ENCODE assay signal across 23 cellular contexts in genomic region chr4:25750874-25751273, GRCh38.
DNase-seq lines count a peak whose midpoint lies in the region; ATAC-seq, FAIRE-seq and TF ChIP-seq lines count a peak whose summit lies in the region.
"Had no signal": no experiment of that assay in that cellular context is flagged by ENCODE, and none has a peak within 500 bp of the region (broad histone marks: within the 10 kb centered on the region; RNA-seq: fewer than 3 reads in every experiment).

No MANE protein-coding gene starts in this region.

- H3K79me2 ChIP-seq in astrocyte (ENCODE audit: insufficient read depth, low read length), result no peaks in the 10 kb centered on the region

- H3K27me3 Mint-ChIP-seq in astrocyte (ENCODE audit: low read depth, unreplicated experiment), result peaks cover 4% of the 10 kb centered on the region
- H3K27me3 Mint-ChIP-seq: CD8-positive, alpha-beta memory T cell had no signal

- H2AFZ ChIP-seq in astrocyte (ENCODE audit: low read depth, low read length), result no peak overlapping the region

- peaks cover 25% of the 10 kb centered on the region for H3K36me3 Mint-ChIP-seq in astrocyte (ENCODE audit: low read depth, unreplicated experiment)
- H3K36me3 Mint-ChIP-seq in stimulated activated effector memory CD8-positive, alpha-beta T cell treated with anti-CD3 and anti-CD28 coated beads, Interleukin-12 subunit alpha, Interleukin-12 subunit beta, amount 100 ng/mL, for 72 hours, result peaks cover 61% of the 10 kb centered on the region

- H3K4me3 ChIP-seq in BLaER1 (peak overlapping the region; percentile 52), astrocyte (ENCODE audit: insufficient read depth, low read depth, low read length) (no peak overlapping the region)

- no peak for TF ChIP-seq CTCF in astrocyte (IDR thresholded peaks at IDR 0.05; ENCODE audit: insufficient read depth, low read depth, low read length)

- H3K27ac ChIP-seq in BLaER1 (peak overlapping the region; percentile 63), astrocyte (ENCODE audit: low read depth, low read length) (no peak overlapping the region)
- H3K27ac ChIP-seq: C4-2B, RWPE1 had no signal

- H3K27ac Mint-ChIP-seq in astrocyte (ENCODE audit: unreplicated experiment), result peak overlapping the region; percentile 19
- peak overlapping the region; percentile 7 for H3K27ac Mint-ChIP-seq in stimulated activated effector memory CD8-positive, alpha-beta T cell treated with anti-CD3 and anti-CD28 coated beads, Interleukin-12 subunit alpha, Interleukin-12 subunit beta, amount 100 ng/mL, for 72 hours

- no peaks in the 10 kb centered on the region for H3K4me1 Mint-ChIP-seq in astrocyte (ENCODE audit: low read depth, unreplicated experiment)
- no peaks in the 10 kb centered on the region for H3K4me1 Mint-ChIP-seq in stimulated activated effector memory CD8-positive, alpha-beta T cell treated with anti-CD3 and anti-CD28 coated beads, Interleukin-12 subunit alpha, Interleukin-12 subunit beta, amount 100 ng/mL, for 72 hours
- H3K4me1 Mint-ChIP-seq: CD8-positive, alpha-beta memory T cell had no signal

- DNase-seq in NCI-H187 (lab: John Stamatoyannopoulos, UW), result peak; percentile 93 to 98
- no peak for DNase-seq in astrocyte (ENCODE audit: low read depth)
- no peak for DNase-seq in stimulated activated effector memory CD8-positive, alpha-beta T cell treated with anti-CD3 and anti-CD28 coated beads, Interleukin-12 subunit alpha, Interleukin-12 subunit beta, amount 100 ng/mL, for 72 hours (ENCODE audit: low spot score in 2 of 2)
- DNase-seq in D341Med (ENCODE audit: low spot score), result no peak
- no peak for DNase-seq in GDM1 (lab: John Stamatoyannopoulos, UW)
- no peak for DNase-seq in HEK293T (ENCODE audit: extremely low spot score)
- DNase-seq: Calu3; CD8-positive, alpha-beta memory T cell; DMS153; GOT3; Karpas-422; NCI-H1092; NCI-H1436; NCI-H2029; NCI-H2227 treated with DMSO at 0.1 percent for 48 hours; NCI-H69; SHP77; T-helper 1 cell had no signal

- no peaks in the 10 kb centered on the region for H3K9me3 Mint-ChIP-seq in astrocyte (ENCODE audit: unreplicated experiment)
- no peaks in the 10 kb centered on the region for H3K9me3 Mint-ChIP-seq in stimulated activated effector memory CD8-positive, alpha-beta T cell treated with anti-CD3 and anti-CD28 coated beads, Interleukin-12 subunit alpha, Interleukin-12 subunit beta, amount 100 ng/mL, for 72 hours
- H3K9me3 Mint-ChIP-seq: CD8-positive, alpha-beta memory T cell had no signal

- H4K20me1 ChIP-seq in BLaER1 (peaks cover 8% of the 10 kb centered on the region; the same call in 1 of the 2 replicates), astrocyte (ENCODE audit: insufficient read depth, low read length) (no peaks in the 10 kb centered on the region)

- H3K36me3 ChIP-seq in BLaER1 (no peaks in the 10 kb centered on the region), astrocyte (ENCODE audit: insufficient read depth, low read length) (no peaks in the 10 kb centered on the region)

- no peaks in the 10 kb centered on the region for H3K9me3 ChIP-seq in BLaER1
- H3K9me3 ChIP-seq in astrocyte (ENCODE audit: insufficient read depth, low read depth, low read length), result no peaks in the 10 kb centered on the region

- FAIRE-seq in astrocyte (lab: Jason Lieb, UNC), result no peak

- CTCF ChIA-PET in HEK293T (lab: Yijun Ruan, JAX), result interaction anchor here (0.5 kb wide), 1 partner anchor 1355 kb away, joined by 4 read pairs; no protein-coding TSS in a partner anchor

- H3K4me1 ChIP-seq in BLaER1 (peaks cover 64% of the 10 kb centered on the region), astrocyte (ENCODE audit: insufficient read depth, low read length) (no peaks in the 10 kb centered on the region)

- H3K4me2 ChIP-seq in BLaER1 (peak overlapping the region; percentile 93), astrocyte (ENCODE audit: low read length) (no peak overlapping the region)

- no peak for ATAC-seq in stimulated activated effector memory CD8-positive, alpha-beta T cell treated with anti-CD3 and anti-CD28 coated beads, Interleukin-12 subunit alpha, Interleukin-12 subunit beta, amount 100 ng/mL, for 72 hours
- ATAC-seq: HCT116, Panc1 had no signal

- H3K27me3 ChIP-seq in BLaER1 (no peaks in the 10 kb centered on the region), astrocyte (ENCODE audit: insufficient read depth, low read length) (no peaks in the 10 kb centered on the region)

- POLR2A ChIA-PET in HEK293T (lab: Yijun Ruan, JAX), result no interaction called here

- H3K4me3 Mint-ChIP-seq in astrocyte (ENCODE audit: unreplicated experiment), result no peak overlapping the region
- H3K4me3 Mint-ChIP-seq in stimulated activated effector memory CD8-positive, alpha-beta T cell treated with anti-CD3 and anti-CD28 coated beads, Interleukin-12 subunit alpha, Interleukin-12 subunit beta, amount 100 ng/mL, for 72 hours, result no peak overlapping the region
- H3K4me3 Mint-ChIP-seq: CD8-positive, alpha-beta memory T cell had no signal

- H3K9ac ChIP-seq in BLaER1 (no peak overlapping the region), astrocyte (ENCODE audit: low read length) (no peak overlapping the region)

TF ChIP-seq in HEK293T, 16 proteins besides CTCF, POLR2A, EP300 and RAD21:
- no peak for TF ChIP-seq TARDBP (IDR thresholded peaks at IDR 0.05)
- no peak for TF ChIP-seq ELF4 (IDR thresholded peaks at IDR 0.05)
- TF ChIP-seq CTBP1 (IDR thresholded peaks at IDR 0.05; ENCODE audit: borderline replicate concordance), result no peak
- TF ChIP-seq SUZ12 (IDR thresholded peaks at IDR 0.05), result no peak
- no peak for TF ChIP-seq NFRKB (IDR thresholded peaks at IDR 0.05)
- no peak for TF ChIP-seq ARNT (IDR thresholded peaks at IDR 0.05)
- TF ChIP-seq SP1 (IDR thresholded peaks at IDR 0.05), result no peak

Comparison
In these comparisons a context has a peak if more than half of its experiments do, and no peak if none do; other contexts are left out.
1. DNase-seq: peak in NCI-H187 (2 of 2); none in astrocyte (single experiment), stimulated activated effector memory CD8-positive, alpha-beta T cell treated with anti-CD3 and anti-CD28 coated beads, Interleukin-12 subunit alpha, Interleukin-12 subunit beta, amount 100 ng/mL, for 72 hours (0 of 2), D341Med (single experiment), GDM1 (single experiment) and HEK293T (single experiment).